In genomic region chr3:153768559-153769469, GRCh38 we compare ENCODE assay signal across 10 cellular contexts.
DNase-seq lines count a peak whose midpoint lies in the region; ATAC-seq and TF ChIP-seq lines count a peak whose summit lies in the region.
"Had no signal": no experiment of that assay in that cellular context is flagged by ENCODE, and none has a peak within 500 bp of the region (broad histone marks: within the 10 kb centered on the region; RNA-seq: fewer than 3 reads in every experiment).

No MANE protein-coding gene starts in this region.

- DNase-seq in CD1c-positive myeloid dendritic cell (ENCODE audit: extremely low spot score), result peak; percentile 74
- peak; percentile 33 for DNase-seq in NCI-H2196 (lab: John Stamatoyannopoulos, UW; ENCODE audit: unreplicated experiment)
- DNase-seq in activated CD4-positive, alpha-beta T cell treated with anti-CD3 and anti-CD28 coated beads, Interleukin-2, amount 10 ng/mL, durations not matched to agents 24 days and 14 days, result peak; percentile 84
- DNase-seq in endothelial cell (ENCODE audit: low spot score), result peak; percentile 51
- DNase-seq in mucosa of gallbladder (ENCODE audit: low spot score), result peak; percentile 51
- DNase-seq in testis, result peak; percentile 69

- no peak overlapping the region for H3K4me3 Mint-ChIP-seq in activated CD4-positive, alpha-beta T cell treated with anti-CD3 and anti-CD28 coated beads, Interleukin-2, amount 10 ng/mL, durations not matched to agents 24 days and 14 days
- no peak overlapping the region for H3K4me3 Mint-ChIP-seq in endothelial cell (ENCODE audit: unreplicated experiment)
- H3K4me3 Mint-ChIP-seq: stimulated activated naive CD8-positive, alpha-beta T cell treated with anti-CD3 and anti-CD28 coated beads, Interleukin-15, Interleukin-2, amounts not matched to agents 100 ng/mL and 50 ng/mL, for 24 hours had no signal

- peak; percentile 87 for TF ChIP-seq CTCF in endothelial cell (IDR thresholded peaks at IDR 0.05; ENCODE audit: unreplicated experiment)
- TF ChIP-seq CTCF in testis (IDR thresholded peaks at IDR 0.05), result peak; percentile 54 to 79 (median 70)

- H3K27me3 ChIP-seq in testis, result no peaks in the 10 kb centered on the region

- ATAC-seq in GM18909 (IDR thresholded peaks at IDR 0.05; ENCODE audit: poor library complexity, unreplicated experiment) (peak; percentile 97), HG03066 (IDR thresholded peaks at IDR 0.05; ENCODE audit: low read depth, unreplicated experiment) (peak; percentile 95)

- no peak overlapping the region for H3K27ac Mint-ChIP-seq in activated CD4-positive, alpha-beta T cell treated with anti-CD3 and anti-CD28 coated beads, Interleukin-2, amount 10 ng/mL, durations not matched to agents 24 days and 14 days
- no peak overlapping the region for H3K27ac Mint-ChIP-seq in endothelial cell (ENCODE audit: unreplicated experiment)
- H3K27ac Mint-ChIP-seq: stimulated activated naive CD8-positive, alpha-beta T cell treated with anti-CD3 and anti-CD28 coated beads, Interleukin-15, Interleukin-2, amounts not matched to agents 100 ng/mL and 50 ng/mL, for 24 hours had no signal

- H3K27ac ChIP-seq in testis, result no peak overlapping the region
- H3K27ac ChIP-seq: SK-N-MC had no signal

- H3K9me3 ChIP-seq in testis, result no peaks in the 10 kb centered on the region

- intact Hi-C loops in activated CD4-positive, alpha-beta T cell treated with anti-CD3 and anti-CD28 coated beads, Interleukin-2, amount 10 ng/mL, durations not matched to agents 24 days and 14 days (cut with micrococcal nuclease), result loop anchor here (1.0 to 5.0 kb wide), 5 partner anchors 327 to 742 kb away; no protein-coding TSS in a partner anchor
- intact Hi-C loops in testis (cut with DNase I; ENCODE audit: low total_unique reads), result no loop called here

- peaks cover 4% of the 10 kb centered on the region for H3K36me3 Mint-ChIP-seq in activated CD4-positive, alpha-beta T cell treated with anti-CD3 and anti-CD28 coated beads, Interleukin-2, amount 10 ng/mL, durations not matched to agents 24 days and 14 days (ENCODE audit: low read depth)
- no peaks in the 10 kb centered on the region for H3K36me3 Mint-ChIP-seq in endothelial cell (ENCODE audit: low read depth, unreplicated experiment)

- peaks cover 19% of the 10 kb centered on the region for H3K27me3 Mint-ChIP-seq in activated CD4-positive, alpha-beta T cell treated with anti-CD3 and anti-CD28 coated beads, Interleukin-2, amount 10 ng/mL, durations not matched to agents 24 days and 14 days
- no peaks in the 10 kb centered on the region for H3K27me3 Mint-ChIP-seq in endothelial cell (ENCODE audit: unreplicated experiment)

- H3K4me1 ChIP-seq in testis, result no peaks in the 10 kb centered on the region

- no peaks in the 10 kb centered on the region for H3K36me3 ChIP-seq in testis (ENCODE audit: low read depth, missing control alignments)

- H3K9me3 Mint-ChIP-seq in activated CD4-positive, alpha-beta T cell treated with anti-CD3 and anti-CD28 coated beads, Interleukin-2, amount 10 ng/mL, durations not matched to agents 24 days and 14 days, result no peaks in the 10 kb centered on the region
- H3K9me3 Mint-ChIP-seq in endothelial cell (ENCODE audit: unreplicated experiment), result peaks cover 6% of the 10 kb centered on the region
- H3K9me3 Mint-ChIP-seq: stimulated activated naive CD8-positive, alpha-beta T cell treated with anti-CD3 and anti-CD28 coated beads, Interleukin-15, Interleukin-2, amounts not matched to agents 100 ng/mL and 50 ng/mL, for 24 hours had no signal

- H3K4me1 Mint-ChIP-seq in activated CD4-positive, alpha-beta T cell treated with anti-CD3 and anti-CD28 coated beads, Interleukin-2, amount 10 ng/mL, durations not matched to agents 24 days and 14 days, result peaks cover 4% of the 10 kb centered on the region
- H3K4me1 Mint-ChIP-seq in endothelial cell (ENCODE audit: unreplicated experiment), result no peaks in the 10 kb centered on the region

- WGBS in testis, 2 donors, result 50 to 67% methylated on average over 3 to 5 of the region's 5 CpGs

- no peak overlapping the region for H3K4me3 ChIP-seq in testis
- H3K4me3 ChIP-seq: SK-N-MC had no signal

- no peak for TF ChIP-seq POLR2A in testis (IDR thresholded peaks at IDR 0.05)

Comparison
In these comparisons a context has a peak if more than half of its experiments do, and no peak if none do; other contexts are left out.
1. DNase-seq: peak in every context shown above with its lines; median percentile 84 in activated CD4-positive, alpha-beta T cell treated with anti-CD3 and anti-CD28 coated beads, Interleukin-2, amount 10 ng/mL, durations not matched to agents 24 days and 14 days; 74 in CD1c-positive myeloid dendritic cell; 69 in testis; 51 in endothelial cell; 51 in mucosa of gallbladder; 33 in NCI-H2196.